9 cellular contexts compared by ENCODE assay signal in genomic region chr4:67699603-67700002, GRCh38. TPM values are rescaled to one million over a fixed set of nuclear protein-coding genes. Genes with fewer than 3 reads are reported as not detected.
DNase-seq lines count a peak whose midpoint lies in the region; ATAC-seq, FAIRE-seq and TF ChIP-seq lines count a peak whose summit lies in the region.
"Had no signal": no experiment of that assay in that cellular context is flagged by ENCODE, and none has a peak within 500 bp of the region (broad histone marks: within the 10 kb centered on the region; RNA-seq: fewer than 3 reads in every experiment).

No MANE protein-coding gene starts in this region.

- DNase-seq in GM12864 (ENCODE audit: low read depth) (no peak), H1 (ENCODE audit: low read depth in 1 of 2, low spot score in 2 of 2) (no peak), osteoblast (ENCODE audit: insufficient read length, low spot score, missing footprints) (peak; percentile 30), NCI-H1436 (lab: John Stamatoyannopoulos, UW) (no peak)

- no peak overlapping the region for H2BK15ac ChIP-seq in H1 (ENCODE audit: low read length)

- CTCF ChIA-PET in H1 (lab: Charles Lee; ENCODE audit: partially characterized antibody): interaction anchor here (0.7 to 1.3 kb wide), 4 partner anchors 19 to 84 kb away, joined by 3 to 4 read pairs (median 3); no protein-coding TSS in a partner anchor

- H4K20me1 ChIP-seq in OCI-LY1 (ENCODE audit: insufficient read depth, low read length) (no peaks in the 10 kb centered on the region), H1 (replicated peaks in 1 of 2; ENCODE audit: control insufficient read depth in 1 of 2, insufficient read depth in 2 of 2, low read length in 2 of 2) (peaks cover 1 to 2% of the 10 kb centered on the region in 2 experiments), osteoblast (ENCODE audit: insufficient read depth, low read length) (peaks cover 2% of the 10 kb centered on the region)

- peaks cover 4% of the 10 kb centered on the region; the same call in 1 of the 2 replicates for H3K79me1 ChIP-seq in H1 (ENCODE audit: low read depth, low read length)

- H3K27ac ChIP-seq in OCI-LY1 (ENCODE audit: low read depth, low read length, poor library complexity, severe bottlenecking): peak overlapping the region; percentile 3
- no peak overlapping the region for H3K27ac ChIP-seq in H1 (ENCODE audit: low read depth, low read length)
- H3K27ac ChIP-seq in osteoblast (ENCODE audit: low read depth, low read length): peak overlapping the region; percentile 93

- 88% methylated on average over 18 of the region's 18 CpGs; no CpG with 5 or more reads in 1 of the 2 experiments for WGBS in H1 (ENCODE audit: extremely low coverage in 1 of 2, insufficient coverage in 1 of 2, insufficient read length in 1 of 2, insufficient replicate concordance in 2 of 2, low coverage in 1 of 2, low lambda C conversion rate in 2 of 2, missing lambda C conversion rate in 1 of 2), 2 experiments

- H3K36me3 ChIP-seq in OCI-LY1 (ENCODE audit: insufficient read depth, low read length): peaks cover 28% of the 10 kb centered on the region
- H3K36me3 ChIP-seq in H1 (ENCODE audit: control insufficient read depth in 2 of 4, insufficient read depth in 4 of 4, low read length in 3 of 4): peaks cover 0 to 2% (median 0%) of the 10 kb centered on the region in 4 experiments; a peak in 2 of 8 replicates
- no peaks in the 10 kb centered on the region for H3K36me3 ChIP-seq in osteoblast (ENCODE audit: insufficient read depth, low read length)

- H3K23me2 ChIP-seq in H1 (ENCODE audit: low read depth, low read length): peaks cover 1% of the 10 kb centered on the region; the same call in 1 of the 2 replicates

- H3K9me3 ChIP-seq in OCI-LY1 (ENCODE audit: low read length): 0 out of 2 replicates have a peak, but pooled peaks cover 2% of the 10 kb centered on the region
- H3K9me3 ChIP-seq in H1 (ENCODE audit: insufficient read depth in 2 of 2, low read depth in 1 of 2, low read length in 1 of 2): no peaks in the 10 kb centered on the region
- no peaks in the 10 kb centered on the region for H3K9me3 ChIP-seq in osteoblast (ENCODE audit: low read depth, low read length)

- no peak overlapping the region for H4K8ac ChIP-seq in H1 (ENCODE audit: extremely low read depth, insufficient read depth, low read length)

- no peak overlapping the region for H3K18ac ChIP-seq in H1 (ENCODE audit: extremely low read depth, low read length)

- H2BK12ac ChIP-seq in H1 (ENCODE audit: low read depth, low read length): no peak overlapping the region

- TF ChIP-seq POLR2A in H1 (IDR thresholded peaks at IDR 0.05; ENCODE audit: control extremely low read depth in 1 of 2, low read depth in 2 of 2, low read length in 2 of 2): no peak

- H3K23ac ChIP-seq in H1 (ENCODE audit: insufficient read length): no peak overlapping the region

- H3K79me2 ChIP-seq in OCI-LY1 (ENCODE audit: insufficient read depth, low read length): peaks cover 64% of the 10 kb centered on the region
- H3K79me2 ChIP-seq in H1 (ENCODE audit: control insufficient read depth in 1 of 2, insufficient read depth in 2 of 2, low read length in 2 of 2): peaks cover 8 to 53% of the 10 kb centered on the region in 2 experiments
- peaks cover 72% of the 10 kb centered on the region for H3K79me2 ChIP-seq in osteoblast (ENCODE audit: insufficient read depth, low read length)

- H4K91ac ChIP-seq in H1 (replicated peaks; ENCODE audit: insufficient read length, low read length): no peak overlapping the region

- H2AFZ ChIP-seq in OCI-LY1 (ENCODE audit: low read length) (no peak overlapping the region), H1 (ENCODE audit: low read length) (no peak overlapping the region), osteoblast (ENCODE audit: low read length) (no peak overlapping the region)

- H2BK5ac ChIP-seq in H1 (ENCODE audit: low read depth, low read length): no peak overlapping the region

- H4K5ac ChIP-seq in H1 (ENCODE audit: insufficient read length, low read depth, low read length): no peak overlapping the region

- H3K9ac ChIP-seq in OCI-LY1 (ENCODE audit: low read length) (peak overlapping the region; percentile 88), H1 (replicated peaks in 1 of 4; ENCODE audit: extremely low read depth in 1 of 4, low read depth in 3 of 4, low read length in 3 of 4) (0 out of 7 replicates have a peak overlapping the region, but pooled peaks of 1 of the 4 experiments have one; percentile 83)

- peak overlapping the region; percentile 100 for H3K4me3 ChIP-seq in GM12864 (ENCODE audit: low read depth, low read length)
- peak overlapping the region; percentile 94 for H3K4me3 ChIP-seq in OCI-LY1 (ENCODE audit: low read depth, low read length, poor library complexity, severe bottlenecking)
- H3K4me3 ChIP-seq in H1 (ENCODE audit: extremely low read depth in 1 of 4, insufficient read depth in 2 of 4, low read depth in 3 of 4, low read length in 4 of 4): peak overlapping the region; percentile 86 to 99 (median 90); a peak in 7 of 8 replicates
- peak overlapping the region; percentile 96 for H3K4me3 ChIP-seq in osteoblast (ENCODE audit: insufficient read depth, low read length)

- no peak overlapping the region for H3K56ac ChIP-seq in H1 (replicated peaks; ENCODE audit: insufficient read length, low read depth, low read length)

- H3K27me3 ChIP-seq in OCI-LY1 (ENCODE audit: insufficient read depth, low read length): no peaks in the 10 kb centered on the region
- H3K27me3 ChIP-seq in H1 (replicated peaks in 1 of 4; ENCODE audit: control insufficient read depth in 3 of 4, extremely low read depth in 1 of 4, insufficient read depth in 3 of 4, low read length in 3 of 4): no peaks in the 10 kb centered on the region
- H3K27me3 ChIP-seq in osteoblast (ENCODE audit: insufficient read depth, low read length): no peaks in the 10 kb centered on the region

- no peak overlapping the region for H2BK120ac ChIP-seq in H1 (replicated peaks; ENCODE audit: low read depth, low read length)

- H3F3A ChIP-seq in OCI-LY1 (ENCODE audit: insufficient read depth, low read length): 0 out of 2 replicates have a peak, but pooled peaks cover 7% of the 10 kb centered on the region

- H3K14ac ChIP-seq in H1 (ENCODE audit: insufficient read length): no peak overlapping the region

- no peak for FAIRE-seq in H1 (lab: Jason Lieb, UNC)

- H2BK20ac ChIP-seq in H1 (ENCODE audit: low read length): no peak overlapping the region

- TF ChIP-seq EP300 in H1 (IDR thresholded peaks at IDR 0.05; ENCODE audit: borderline replicate concordance in 1 of 2, low read depth in 2 of 2, low read length in 2 of 2): no peak

- TF ChIP-seq CTCF in GM12864 (IDR thresholded peaks at IDR 0.05; ENCODE audit: low read depth, low read length, missing control alignments) (no peak), OCI-LY1 (IDR thresholded peaks at IDR 0.05; ENCODE audit: low read length) (no peak), H1 (IDR thresholded peaks at IDR 0.05; ENCODE audit: control extremely low read depth in 1 of 3, insufficient read depth in 1 of 3, low read depth in 1 of 3, low read length in 3 of 3) (no peak), osteoblast (IDR thresholded peaks at IDR 0.05; ENCODE audit: extremely low read depth, low read depth, low read length) (no peak)

- H3K9me2 ChIP-seq in OCI-LY1 (ENCODE audit: low read depth, low read length): no peaks in the 10 kb centered on the region

- POLR2A ChIA-PET in H1 (lab: Charles Lee; ENCODE audit: partially characterized antibody): no interaction called here

- ATAC-seq in GM19395 (IDR thresholded peaks at IDR 0.05; ENCODE audit: unreplicated experiment): no peak
- ATAC-seq in HG02938 (IDR thresholded peaks at IDR 0.05; ENCODE audit: unreplicated experiment): no peak
- ATAC-seq in GM21737 (IDR thresholded peaks at IDR 0.05; ENCODE audit: unreplicated experiment): no peak

- H3K4me1 ChIP-seq in OCI-LY1 (ENCODE audit: insufficient read depth, low read length, severe bottlenecking) (peaks cover 28% of the 10 kb centered on the region), H1 (replicated peaks in 1 of 4; ENCODE audit: control insufficient read depth in 3 of 4, insufficient read depth in 4 of 4, low read length in 3 of 4) (no peaks in the 10 kb centered on the region; a peak in 2 of 7 replicates), osteoblast (ENCODE audit: insufficient read depth, low read length) (peaks cover 14% of the 10 kb centered on the region)

- no peak overlapping the region for H2AK5ac ChIP-seq in H1 (ENCODE audit: low read depth, low read length)

- TF ChIP-seq RAD21 in H1 (IDR thresholded peaks at IDR 0.05 in 1 of 2, conservative IDR thresholded peaks at IDR 0.05 in 1 of 2; ENCODE audit: low read depth in 2 of 2, low read length in 2 of 2): no peak

- no peak overlapping the region for H3K4ac ChIP-seq in H1 (replicated peaks; ENCODE audit: insufficient read length, low read depth, low read length)

- H3K4me2 ChIP-seq in OCI-LY1 (ENCODE audit: low read length) (peak overlapping the region; percentile 87), H1 (ENCODE audit: insufficient read depth in 1 of 2, low read depth in 2 of 2, low read length in 2 of 2) (peak overlapping the region; percentile 68 to 70), osteoblast (ENCODE audit: insufficient read depth, low read length) (peak overlapping the region; percentile 89)

RNA-seq across cellular contexts. Expression of gene UBA6, which starts 1.4 kb away (rescaled TPM):
- total RNA-seq in H1 (2021; fragmentation: NEBNext Ultra II Directional; extraction: Animal tissue kit (Norgen Biotek cat#: 25700)): 74.3 and 78.0 TPM in 2 replicates
- polyA plus RNA-seq in H1 (2011; rRNA removed): 14.7 and 17.4 TPM in 2 replicates
- 33.5 TPM for polyA plus RNA-seq in H1 (2011; cell fraction: cytosol; rRNA removed)
- 9.6 TPM for polyA plus RNA-seq in H1 (2011; cell fraction: nucleus; rRNA removed)
- 26.0 to 46.1 TPM (median 36.2 TPM) in 4 replicates for polyA plus RNA-seq in H1 (2012, experiment 1 of 2)
- polyA plus RNA-seq in H1 (2012, experiment 2 of 2): 0.60 TPM
- polyA plus RNA-seq in H1 (2013, experiment 1 of 2): 31.8 TPM
- polyA plus RNA-seq in H1 (2013, experiment 2 of 2): 31.1 TPM
- polyA minus RNA-seq in H1 (2011; rRNA and poly(A)+ RNA removed): 101 and 126 TPM in 2 replicates
- 69.3 TPM for polyA minus RNA-seq in H1 (2011; cell fraction: cytosol; rRNA and poly(A)+ RNA removed)
- 48.6 TPM for polyA minus RNA-seq in H1 (2011; cell fraction: nucleus; rRNA and poly(A)+ RNA removed)
- total RNA-seq in osteoblast: 60.7 and 60.8 TPM in 2 replicates

RNA-seq across cellular contexts. Expression of gene GNRHR, which starts 54.6 kb away (rescaled TPM):
- total RNA-seq in H1 (2021; fragmentation: NEBNext Ultra II Directional; extraction: Animal tissue kit (Norgen Biotek cat#: 25700)): not detected in 2 replicates
- not detected in 2 replicates for polyA plus RNA-seq in H1 (2011; rRNA removed)
- not detected for polyA plus RNA-seq in H1 (2011; cell fraction: cytosol; rRNA removed)
- not detected for polyA plus RNA-seq in H1 (2011; cell fraction: nucleus; rRNA removed)
- 0.08 to 0.15 TPM in 2 of 4 replicates, not detected in the others for polyA plus RNA-seq in H1 (2012, experiment 1 of 2)
- not detected for polyA plus RNA-seq in H1 (2012, experiment 2 of 2)
- not detected for polyA plus RNA-seq in H1 (2013, experiment 1 of 2)
- not detected for polyA plus RNA-seq in H1 (2013, experiment 2 of 2)
- polyA minus RNA-seq in H1 (2011; rRNA and poly(A)+ RNA removed): not detected in 2 replicates
- not detected for polyA minus RNA-seq in H1 (2011; cell fraction: cytosol; rRNA and poly(A)+ RNA removed)
- polyA minus RNA-seq in H1 (2011; cell fraction: nucleus; rRNA and poly(A)+ RNA removed): not detected
- not detected in 2 replicates for total RNA-seq in osteoblast
- total RNA-seq: LHCN-M2 had no signal
